Comparison of ENCODE assay signal across 12 cellular contexts in genomic region chr10:118584181-118584954, GRCh38. TPM values are rescaled to one million over a fixed set of nuclear protein-coding genes. Genes with fewer than 3 reads are reported as not detected.
DNase-seq lines count a peak whose midpoint lies in the region; ATAC-seq and TF ChIP-seq lines count a peak whose summit lies in the region.
"Had no signal": no experiment of that assay in that cellular context is flagged by ENCODE, and none has a peak within 500 bp of the region (broad histone marks: within the 10 kb centered on the region; RNA-seq: fewer than 3 reads in every experiment).

No MANE protein-coding gene starts in this region.

- no peak overlapping the region for H3K4me3 ChIP-seq in cardiac fibroblast (replicated peaks in 1 of 2; ENCODE audit: low read depth in 2 of 2, low read length in 2 of 2)
- no peak overlapping the region for H3K4me3 ChIP-seq in right cardiac atrium (ENCODE audit: low read length)
- H3K4me3 ChIP-seq: GM12878 had no signal

- DNase-seq in Ammon's horn (ENCODE audit: low spot score) (peak; percentile 33), M059J (ENCODE audit: low read depth) (peak; percentile 85), cardiac fibroblast (ENCODE audit: low read depth in 2 of 2) (peak; percentile 75 to 81), middle frontal gyrus (ENCODE audit: extremely low spot score, low spot score) (peak; percentile 45), right cardiac atrium (no peak), head of caudate nucleus (no peak)
- DNase-seq: activated naive CD8-positive, alpha-beta T cell treated with anti-CD3 and anti-CD28 coated beads, Interleukin-2, amount 10 ng/mL, durations not matched to agents 7 days and 5 days; naive thymus-derived CD8-positive, alpha-beta T cell; NCI-H1436 had no signal

- no peaks in the 10 kb centered on the region for H3K27me3 ChIP-seq in right cardiac atrium (ENCODE audit: control insufficient read depth, insufficient read depth)

- no peaks in the 10 kb centered on the region for H3K9me3 ChIP-seq in right cardiac atrium (ENCODE audit: control insufficient read depth, low read length)

- H3K4me1 ChIP-seq in right cardiac atrium (ENCODE audit: control insufficient read depth, insufficient read depth, low read length) = no peaks in the 10 kb centered on the region

- 73% methylated on average over 6 of the region's 6 CpGs for WGBS in right cardiac atrium

- TF ChIP-seq CTCF in cardiac fibroblast (IDR thresholded peaks at IDR 0.05; ENCODE audit: low read depth, low read length) = no peak

- H3K27ac ChIP-seq in right cardiac atrium (ENCODE audit: low read length) = no peak overlapping the region

- ATAC-seq in GM18861 (IDR thresholded peaks at IDR 0.05; ENCODE audit: unreplicated experiment) = no peak
- no peak for ATAC-seq in right cardiac atrium
- no peak for ATAC-seq in GM21723 (IDR thresholded peaks at IDR 0.05; ENCODE audit: unreplicated experiment)
- ATAC-seq: GM12878; naive thymus-derived CD8-positive, alpha-beta T cell had no signal

- intact Hi-C loops in right cardiac atrium (cut with DNase I) = no loop called here
- intact Hi-C loops in head of caudate nucleus (cut with DNase I) = no loop called here

RNA-seq across cellular contexts. Expression of gene PRLHR, which starts 11.1 kb away (rescaled TPM):
- not detected in 2 replicates for total RNA-seq in M059J (2014; rRNA removed; shearing (Covaris generic))
- not detected for total RNA-seq in right cardiac atrium
- polyA plus RNA-seq in right cardiac atrium = not detected
- total RNA-seq: activated naive CD8-positive, alpha-beta T cell treated with anti-CD3 and anti-CD28 coated beads, Interleukin-2, amount 10 ng/mL, durations not matched to agents 7 days and 5 days; GM12878; naive thymus-derived CD8-positive, alpha-beta T cell had no signal
- polyA plus RNA-seq: GM12878; naive thymus-derived CD8-positive, alpha-beta T cell had no signal

Comparison
In these comparisons a context has a peak if more than half of its experiments do, and no peak if none do; other contexts are left out.
1. DNase-seq: peak in Ammon's horn (single experiment), M059J (single experiment), cardiac fibroblast (2 of 2) and middle frontal gyrus (single experiment); none in right cardiac atrium (0 of 3) and head of caudate nucleus (0 of 42).